ENCODE assay signal across 9 cellular contexts in the genomic region with DNA sequence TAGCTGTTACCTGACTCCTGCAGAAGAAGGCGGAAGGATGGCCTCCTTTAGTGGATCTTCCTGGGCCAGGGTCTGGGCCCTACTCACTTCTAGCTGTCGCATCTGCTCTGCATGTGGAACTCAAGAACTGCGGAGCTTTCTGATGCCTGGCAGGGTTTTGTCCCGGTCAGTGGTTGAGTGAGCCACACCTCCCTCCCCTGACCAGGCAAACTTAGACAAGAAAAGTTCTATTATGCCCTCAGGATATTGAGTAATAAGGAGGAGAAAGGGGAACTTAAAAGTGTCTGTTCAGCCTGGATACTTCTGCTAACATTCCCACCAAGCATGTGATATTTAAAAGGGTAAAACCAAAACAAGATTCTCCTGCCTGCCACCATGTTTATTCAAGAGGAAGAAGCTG. TPM values are rescaled to one million over a fixed set of nuclear protein-coding genes. Genes with fewer than 3 reads are reported as not detected.
DNase-seq lines count a peak whose midpoint lies in the region; ATAC-seq and TF ChIP-seq lines count a peak whose summit lies in the region.
"Had no signal": no experiment of that assay in that cellular context is flagged by ENCODE, and none has a peak within 500 bp of the region (broad histone marks: within the 10 kb centered on the region; RNA-seq: fewer than 3 reads in every experiment).

FYB1 (minus strand) TSS at position 131 of the 400 bp plus-strand sequence. CDS start 16,603 bp downstream, outside the sequence.

- no peak within 1 kb of the TSS for H3K27ac ChIP-seq in breast epithelium
- peak within 1 kb of the TSS in 1 of 2 donors; percentile 59 for H3K27ac ChIP-seq in lung (ENCODE audit: low read depth in 1 of 2, low read length in 1 of 2)
- peak within 1 kb of the TSS; percentile 57 for H3K27ac ChIP-seq in vagina

- H3K9me3 ChIP-seq in breast epithelium = no peaks in the 10 kb centered on the region
- H3K9me3 ChIP-seq in lung (ENCODE audit: control insufficient read depth in 2 of 2, insufficient read depth in 1 of 2, low read length in 1 of 2) = no peaks in the 10 kb centered on the region
- no peaks in the 10 kb centered on the region for H3K9me3 ChIP-seq in vagina

- H3K27me3 ChIP-seq in breast epithelium = no peaks in the 10 kb centered on the region
- H3K27me3 ChIP-seq in lung (ENCODE audit: control insufficient read depth, insufficient read depth) = no peaks in the 10 kb centered on the region
- no peaks in the 10 kb centered on the region for H3K27me3 ChIP-seq in vagina

- H3K4me1 Mint-ChIP-seq in activated naive CD4-positive, alpha-beta T cell treated with anti-CD3 and anti-CD28 coated beads, Interleukin-2, amount 50 U/mL, for 24 hours = peaks cover 75% of the 10 kb centered on the region
- peaks cover 47% of the 10 kb centered on the region for H3K4me1 Mint-ChIP-seq in activated naive CD4-positive, alpha-beta T cell treated with anti-CD3 and anti-CD28 coated beads, Interleukin-2, amount 10 ng/mL, durations not matched to agents 7 days and 5 days

- no peaks in the 10 kb centered on the region for H3K9me3 Mint-ChIP-seq in activated naive CD4-positive, alpha-beta T cell treated with anti-CD3 and anti-CD28 coated beads, Interleukin-2, amount 50 U/mL, for 24 hours
- H3K9me3 Mint-ChIP-seq in activated naive CD4-positive, alpha-beta T cell treated with anti-CD3 and anti-CD28 coated beads, Interleukin-2, amount 10 ng/mL, durations not matched to agents 7 days and 5 days = no peaks in the 10 kb centered on the region

- CTCF ChIA-PET in activated naive CD4-positive, alpha-beta T cell treated with anti-CD3 and anti-CD28 coated beads, Interleukin-2, amount 10 ng/mL, durations not matched to agents 7 days and 5 days (lab: Charles Lee) = interaction anchor here (0.9 to 9.2 kb wide), 7 partner anchors 14 to 772 kb away, joined by 4 to 159 read pairs (median 6); no protein-coding TSS in a partner anchor

- no peaks in the 10 kb centered on the region for H3K36me3 ChIP-seq in breast epithelium
- no peaks in the 10 kb centered on the region for H3K36me3 ChIP-seq in lung (ENCODE audit: control insufficient read depth in 2 of 2, insufficient read depth in 2 of 2, low read length in 2 of 2)
- no peaks in the 10 kb centered on the region for H3K36me3 ChIP-seq in vagina

- no peaks in the 10 kb centered on the region for H3K36me3 Mint-ChIP-seq in activated naive CD4-positive, alpha-beta T cell treated with anti-CD3 and anti-CD28 coated beads, Interleukin-2, amount 50 U/mL, for 24 hours
- H3K36me3 Mint-ChIP-seq in activated naive CD4-positive, alpha-beta T cell treated with anti-CD3 and anti-CD28 coated beads, Interleukin-2, amount 10 ng/mL, durations not matched to agents 7 days and 5 days = no peaks in the 10 kb centered on the region

- H3K27ac Mint-ChIP-seq in activated naive CD4-positive, alpha-beta T cell treated with anti-CD3 and anti-CD28 coated beads, Interleukin-2, amount 50 U/mL, for 24 hours = peak within 1 kb of the TSS; percentile 63
- no peak within 1 kb of the TSS for H3K27ac Mint-ChIP-seq in activated naive CD4-positive, alpha-beta T cell treated with anti-CD3 and anti-CD28 coated beads, Interleukin-2, amount 10 ng/mL, durations not matched to agents 7 days and 5 days

- H3K4me3 ChIP-seq in breast epithelium (peak within 1 kb of the TSS in 2 of 3 donors; percentile 7 to 12), lung (no peak within 1 kb of the TSS), vagina (peak within 1 kb of the TSS in 1 of 2 donors; percentile 4)

- H3K4me1 ChIP-seq in breast epithelium (no peaks in the 10 kb centered on the region), lung (ENCODE audit: control insufficient read depth in 2 of 2, insufficient read depth in 2 of 2, low read length in 2 of 2) (no peaks in the 10 kb centered on the region), vagina (peaks cover 14% of the 10 kb centered on the region)

- WGBS in lung, 2 donors = 44 to 65% methylated on average over 4 of the region's 4 CpGs

- ATAC-seq in lung (ENCODE audit: insufficient read depth, low FRiP score) (peak; percentile 48), GM19467 (IDR thresholded peaks at IDR 0.05; ENCODE audit: unreplicated experiment) (no peak)
- ATAC-seq in activated CD4-positive, CD25-positive, alpha-beta regulatory T cell treated with anti-CD3 and anti-CD28 coated beads, Interleukin-2, amount 50 U/mL, for 24 hours = no peak

- no peak within 1 kb of the TSS for H3K4me3 Mint-ChIP-seq in activated naive CD4-positive, alpha-beta T cell treated with anti-CD3 and anti-CD28 coated beads, Interleukin-2, amount 50 U/mL, for 24 hours
- H3K4me3 Mint-ChIP-seq in activated naive CD4-positive, alpha-beta T cell treated with anti-CD3 and anti-CD28 coated beads, Interleukin-2, amount 10 ng/mL, durations not matched to agents 7 days and 5 days = no peak within 1 kb of the TSS

- no peaks in the 10 kb centered on the region for H3K27me3 Mint-ChIP-seq in activated naive CD4-positive, alpha-beta T cell treated with anti-CD3 and anti-CD28 coated beads, Interleukin-2, amount 50 U/mL, for 24 hours
- H3K27me3 Mint-ChIP-seq in activated naive CD4-positive, alpha-beta T cell treated with anti-CD3 and anti-CD28 coated beads, Interleukin-2, amount 10 ng/mL, durations not matched to agents 7 days and 5 days = no peaks in the 10 kb centered on the region

- no peak for DNase-seq in activated naive CD4-positive, alpha-beta T cell treated with anti-CD3 and anti-CD28 coated beads, Interleukin-2, amount 10 ng/mL, durations not matched to agents 7 days and 5 days
- DNase-seq in breast epithelium (ENCODE audit: low spot score in 2 of 2) = no peak
- peak; percentile 49 for DNase-seq in lung (ENCODE audit: low spot score)
- no peak for DNase-seq in vagina (ENCODE audit: extremely low spot score in 2 of 2)
- DNase-seq in stimulated activated CD4-positive, alpha-beta T cell treated with anti-CD3 and anti-CD28 coated beads, Interleukin-4, amount 100 ng/mL, for 1 hour = no peak
- DNase-seq: SW 1271 had no signal

- intact Hi-C loops in breast epithelium (cut with DNase I; ENCODE audit: low total_unique reads) = no loop called here
- intact Hi-C loops in vagina (cut with DNase I) = loop anchor here (2.0 to 10.0 kb wide), 2 partner anchors 63 to 345 kb away; no protein-coding TSS in a partner anchor

- TF ChIP-seq POLR2A in breast epithelium (IDR thresholded peaks at IDR 0.05) (no peak), vagina (IDR thresholded peaks at IDR 0.05) (no peak)

- TF ChIP-seq CTCF in breast epithelium (IDR thresholded peaks at IDR 0.05) (no peak), lung (IDR thresholded peaks at IDR 0.05; ENCODE audit: control extremely low read depth, extremely low read depth) (no peak), vagina (IDR thresholded peaks at IDR 0.05) (no peak)

RNA-seq across cellular contexts. Expression of gene FYB1, which starts in this region (rescaled TPM):
- total RNA-seq in breast epithelium (10 to 100 TPM; 10.2 to 17.9 (median 11.4) TPM), lung (10 to 100 TPM; 31.2 to 33.9 TPM), vagina (10.8 TPM)
- 10 to 100 TPM in 1 of 2 donors, 1 to 10 TPM in 1; 4.5 to 51.4 TPM for polyA plus RNA-seq in lung
